ENCODE assay signal across 1 cellular context in genomic region chr3:94862703-94863102, GRCh38.
TF ChIP-seq lines count a peak whose summit lies in the region.

No MANE protein-coding gene starts in this region.

TF ChIP-seq in HCT116, 20 proteins besides CTCF, POLR2A, EP300 and RAD21 (continued from another document):
- TF ChIP-seq SRF (IDR thresholded peaks at IDR 0.05; ENCODE audit: low read depth) (no peak), EZH2phosphoT487 (IDR thresholded peaks at IDR 0.05; ENCODE audit: borderline replicate concordance) (no peak), POLR2AphosphoS5 (IDR thresholded peaks at IDR 0.05; ENCODE audit: low read depth, low read length) (no peak)
